Comparison of ENCODE assay signal across 7 cellular contexts in genomic region chr14:105301915-105302249, GRCh38. TPM values are rescaled to one million over a fixed set of nuclear protein-coding genes. Genes with fewer than 3 reads are reported as not detected.
A peak's percentile ranks its signal among the peaks of the same experiment; 100 is the strongest.
DNase-seq lines count a peak whose midpoint lies in the region; ATAC-seq and TF ChIP-seq lines count a peak whose summit lies in the region.
"Not testable (repeated sequence)": the region's sequence is repeated elsewhere in the genome, so short reads cannot be mapped to it uniquely, and the experiment has no call there.

No MANE protein-coding gene starts in this region.

- H3K9me3 Mint-ChIP-seq in activated T-cell treated with anti-CD3 and anti-CD28 coated beads, Interleukin-2, amount 50 U/mL, for 24 hours; central memory CD8-positive, alpha-beta T cell: not testable (repeated sequence)

- H3K27me3 Mint-ChIP-seq in activated T-cell treated with anti-CD3 and anti-CD28 coated beads, Interleukin-2, amount 50 U/mL, for 24 hours; central memory CD8-positive, alpha-beta T cell: not testable (repeated sequence)

- CTCF ChIA-PET in OCI-LY7 (lab: Charles Lee; ENCODE audit: unreplicated experiment), result not testable (repeated sequence)

- H3K27me3 ChIP-seq in GM23248 (replicated peaks; ENCODE audit: insufficient read depth); right atrium auricular region; muscle layer of duodenum (ENCODE audit: low read depth, low read length); skeletal muscle satellite cell (ENCODE audit: control insufficient read depth, insufficient read depth, low read length): not testable (repeated sequence)

- DNase-seq in GM23248; OCI-LY7 (ENCODE audit: low spot score); activated T-cell treated with anti-CD3 and anti-CD28 coated beads, Interleukin-2, amount 50 U/mL, for 24 hours; central memory CD8-positive, alpha-beta T cell (ENCODE audit: low spot score in 2 of 2); right atrium auricular region (ENCODE audit: low spot score): not testable (repeated sequence)

- not testable (repeated sequence) for TF ChIP-seq CTCF in OCI-LY7 (conservative IDR thresholded peaks at IDR 0.05; ENCODE audit: low read length); right atrium auricular region (IDR thresholded peaks at IDR 0.05)

- H3F3A ChIP-seq in GM23248 (ENCODE audit: insufficient read depth), result not testable (repeated sequence)

- not testable (repeated sequence) for H3K27ac Mint-ChIP-seq in activated T-cell treated with anti-CD3 and anti-CD28 coated beads, Interleukin-2, amount 50 U/mL, for 24 hours
- H3K27ac Mint-ChIP-seq in central memory CD8-positive, alpha-beta T cell (ENCODE audit: low read depth), result peak overlapping the region; percentile 84

- not testable (repeated sequence) for H3K36me3 Mint-ChIP-seq in activated T-cell treated with anti-CD3 and anti-CD28 coated beads, Interleukin-2, amount 50 U/mL, for 24 hours (ENCODE audit: low read depth); central memory CD8-positive, alpha-beta T cell (ENCODE audit: insufficient read depth)

- peaks cover 44% of the 10 kb centered on the region for H3K4me1 Mint-ChIP-seq in activated T-cell treated with anti-CD3 and anti-CD28 coated beads, Interleukin-2, amount 50 U/mL, for 24 hours (ENCODE audit: low read depth)
- peaks cover 36% of the 10 kb centered on the region for H3K4me1 Mint-ChIP-seq in central memory CD8-positive, alpha-beta T cell

- in situ Hi-C loops in GM23248 (cut with MboI), result not testable (repeated sequence)

- not testable (repeated sequence) for BruUV-seq in OCI-LY7 (replicated peaks; lab: Mats Ljungman, UMichigan)

- not testable (repeated sequence) for H4K20me1 ChIP-seq in GM23248 (ENCODE audit: insufficient read depth); OCI-LY7 (ENCODE audit: insufficient read depth, low read length)

- not testable (repeated sequence) for H3K4me1 ChIP-seq in GM23248 (ENCODE audit: insufficient read depth); skeletal muscle satellite cell (ENCODE audit: control insufficient read depth, insufficient read depth, low read length)
- H3K4me1 ChIP-seq in OCI-LY7 (ENCODE audit: insufficient read depth, low read length, poor library complexity, severe bottlenecking) (peaks cover 14% of the 10 kb centered on the region), right atrium auricular region (peaks cover 0 to 24% of the 10 kb centered on the region in 2 donors), muscle layer of duodenum (ENCODE audit: control insufficient read depth in 1 of 2, insufficient read depth in 2 of 2, low read length in 2 of 2) (peaks cover 6 to 17% of the 10 kb centered on the region in 2 donors)

- not testable (repeated sequence) for H3K9me2 ChIP-seq in GM23248 (ENCODE audit: insufficient read depth); OCI-LY7 (ENCODE audit: insufficient read depth, low read length)

- H3K4me3 ChIP-seq in GM23248, result 0 out of 2 replicates have a peak overlapping the region, but pooled peaks have one; percentile 73
- peak overlapping the region; percentile 70 for H3K4me3 ChIP-seq in OCI-LY7 (ENCODE audit: low read depth, low read length, poor library complexity, severe bottlenecking)
- H3K4me3 ChIP-seq in right atrium auricular region, result peak overlapping the region; percentile 66 to 69
- peak overlapping the region; percentile 57 to 85 for H3K4me3 ChIP-seq in muscle layer of duodenum (ENCODE audit: low read depth in 1 of 2, low read length in 2 of 2)
- H3K4me3 ChIP-seq in skeletal muscle satellite cell (ENCODE audit: low read length), result peak overlapping the region; percentile 99

- H3K27ac ChIP-seq in GM23248; OCI-LY7 (ENCODE audit: low read depth, low read length, poor library complexity, severe bottlenecking); muscle layer of duodenum (ENCODE audit: low read length): not testable (repeated sequence)
- H3K27ac ChIP-seq in right atrium auricular region, result peak overlapping the region; percentile 96

- not testable (repeated sequence) for H3K4me2 ChIP-seq in GM23248 (ENCODE audit: unreplicated experiment)
- H3K4me2 ChIP-seq in OCI-LY7 (ENCODE audit: low read length) (peak overlapping the region; percentile 94), skeletal muscle satellite cell (ENCODE audit: low read length) (peak overlapping the region; percentile 95)

- H3K36me3 ChIP-seq in GM23248 (ENCODE audit: low read depth); OCI-LY7 (ENCODE audit: insufficient read depth, low read length); right atrium auricular region; muscle layer of duodenum (ENCODE audit: control insufficient read depth in 1 of 2, insufficient read depth in 2 of 2, low read length in 2 of 2); skeletal muscle satellite cell (ENCODE audit: insufficient read depth, low read length): not testable (repeated sequence)

- 75 to 87% methylated on average over 10 to 11 of the region's 11 CpGs for WGBS in GM23248 (ENCODE audit: low coverage in 1 of 2, low lambda C conversion rate in 2 of 2, missing lambda C conversion rate in 2 of 2), 2 experiments

- H3K4me3 Mint-ChIP-seq in activated T-cell treated with anti-CD3 and anti-CD28 coated beads, Interleukin-2, amount 50 U/mL, for 24 hours, result peak overlapping the region; percentile 84
- peak overlapping the region; percentile 85 for H3K4me3 Mint-ChIP-seq in central memory CD8-positive, alpha-beta T cell

- H2AFZ ChIP-seq in GM23248, result peak overlapping the region; percentile 77; the same call in 1 of the 2 replicates
- not testable (repeated sequence) for H2AFZ ChIP-seq in OCI-LY7 (ENCODE audit: low read length)

- ATAC-seq in central memory CD8-positive, alpha-beta T cell (replicated peaks; ENCODE audit: extremely low read depth, poor library complexity, severe bottlenecking), result not testable (repeated sequence)

- H3K9me3 ChIP-seq in GM23248 (ENCODE audit: low read depth); OCI-LY7 (ENCODE audit: low read length); right atrium auricular region; muscle layer of duodenum (ENCODE audit: control insufficient read depth in 1 of 2, low read length in 2 of 2); skeletal muscle satellite cell (replicated peaks; ENCODE audit: low read length): not testable (repeated sequence)

- H3K9ac ChIP-seq in GM23248; skeletal muscle satellite cell (ENCODE audit: low read depth, low read length): not testable (repeated sequence)

- POLR2A ChIA-PET in OCI-LY7 (lab: Charles Lee), result interaction anchor here (0.7 to 1.0 kb wide), 2 partner anchors 116 to 284 kb away, joined by 4 read pairs; no protein-coding TSS in a partner anchor

- peaks cover 31% of the 10 kb centered on the region for H3K79me2 ChIP-seq in GM23248 (ENCODE audit: insufficient read depth)
- H3K79me2 ChIP-seq in OCI-LY7 (ENCODE audit: insufficient read depth, low read depth, low read length), result peaks cover 12% of the 10 kb centered on the region; the same call in 1 of the 2 replicates

- intact Hi-C loops in OCI-LY7 (cut with micrococcal nuclease; ENCODE audit: unreplicated experiment), result loop anchor here (5.0 kb wide), 1 partner anchor 50 kb away; no protein-coding TSS in a partner anchor

RNA-seq across cellular contexts. Expression of gene BRF1, which starts 1.1 kb away (rescaled TPM):
- 27.0 and 47.8 TPM in 2 replicates for total RNA-seq in GM23248 (2014; rRNA removed; shearing (Covaris generic))
- 10.5 and 11.0 TPM in 2 replicates for polyA plus RNA-seq in GM23248 (2016; fragmentation: Nextera tagmentation; extraction: Ambion mirVana)
- 23.7 and 25.5 TPM in 2 replicates for total RNA-seq in OCI-LY7 (2014; rRNA removed; shearing (Covaris generic))
- total RNA-seq in OCI-LY7 (2022), result 26.4 and 27.0 TPM in 2 replicates
- total RNA-seq in right atrium auricular region, result 10 to 100 TPM; 16.2 to 17.2 TPM
- total RNA-seq in skeletal muscle satellite cell (2012; rRNA removed), result 33.0 and 33.5 TPM in 2 replicates

RNA-seq across cellular contexts. Expression of gene PACS2, which starts 12.7 kb away (rescaled TPM):
- 36.7 and 39.7 TPM in 2 replicates for total RNA-seq in GM23248 (2014; rRNA removed; shearing (Covaris generic))
- polyA plus RNA-seq in GM23248 (2016; fragmentation: Nextera tagmentation; extraction: Ambion mirVana), result 9.9 and 10.0 TPM in 2 replicates
- total RNA-seq in OCI-LY7 (2014; rRNA removed; shearing (Covaris generic)), result 35.3 and 46.9 TPM in 2 replicates
- total RNA-seq in OCI-LY7 (2022), result 45.4 and 47.3 TPM in 2 replicates
- 10 to 100 TPM; 55.0 to 59.7 TPM for total RNA-seq in right atrium auricular region
- total RNA-seq in skeletal muscle satellite cell (2012; rRNA removed), result 42.6 and 47.7 TPM in 2 replicates

RNA-seq across cellular contexts. Expression of gene BTBD6, which starts 53.5 kb away (rescaled TPM):
- 74.9 and 77.5 TPM in 2 replicates for total RNA-seq in GM23248 (2014; rRNA removed; shearing (Covaris generic))
- 5.3 and 5.9 TPM in 2 replicates for polyA plus RNA-seq in GM23248 (2016; fragmentation: Nextera tagmentation; extraction: Ambion mirVana)
- 27.9 and 30.0 TPM in 2 replicates for total RNA-seq in OCI-LY7 (2014; rRNA removed; shearing (Covaris generic))
- total RNA-seq in OCI-LY7 (2022) (5.7 and 6.9 TPM in 2 replicates), right atrium auricular region (10 to 100 TPM; 26.9 to 34.9 TPM)
- total RNA-seq in skeletal muscle satellite cell (2012; rRNA removed), result 40.6 and 55.3 TPM in 2 replicates
